ENCODE assay signal across 9 cellular contexts in genomic region chr6:82251942-82252341, GRCh38. TPM values are rescaled to one million over a fixed set of nuclear protein-coding genes. Genes with fewer than 3 reads are reported as not detected.
DNase-seq lines count a peak whose midpoint lies in the region; ATAC-seq and TF ChIP-seq lines count a peak whose summit lies in the region.
"Had no signal": no experiment of that assay in that cellular context is flagged by ENCODE, and none has a peak within 500 bp of the region (broad histone marks: within the 10 kb centered on the region; RNA-seq: fewer than 3 reads in every experiment).

No MANE protein-coding gene starts in this region.

- peaks cover 7% of the 10 kb centered on the region for H3K23me2 ChIP-seq in H9 (ENCODE audit: insufficient read length, low read depth, low read length, poor library complexity, severe bottlenecking)

- H3K4me2 ChIP-seq in H9 (ENCODE audit: insufficient read depth, insufficient read length, low read length), result no peak overlapping the region

- H3K9ac ChIP-seq in H9 (ENCODE audit: extremely low read depth, insufficient read length, low read length), result no peak overlapping the region

- H3K27ac Mint-ChIP-seq in H9 (no peak overlapping the region), type B pancreatic cell (no peak overlapping the region)
- H3K27ac Mint-ChIP-seq: dendritic cell treated with granulocyte-macrophage colony-stimulating factor and Interleukin-4, amounts not matched to agents 40 ng/mL and 50 ng/mL, for 4 days had no signal

- intact Hi-C loops in posterior vena cava (cut with DNase I), result loop anchor here (5.0 to 10.0 kb wide), 2 partner anchors 803 to 805 kb away; no protein-coding TSS in a partner anchor

- ATAC-seq in HG02588 (IDR thresholded peaks at IDR 0.05; ENCODE audit: unreplicated experiment), result no peak

- no peak overlapping the region for H2BK15ac ChIP-seq in H9 (ENCODE audit: low read depth, low read length)

- H3K9me3 Mint-ChIP-seq in H9, result no peaks in the 10 kb centered on the region
- H3K9me3 Mint-ChIP-seq in type B pancreatic cell, result no peaks in the 10 kb centered on the region
- H3K9me3 Mint-ChIP-seq: dendritic cell treated with granulocyte-macrophage colony-stimulating factor and Interleukin-4, amounts not matched to agents 40 ng/mL and 50 ng/mL, for 4 days had no signal

- no peak overlapping the region for H2BK12ac ChIP-seq in H9 (ENCODE audit: insufficient read length, low read depth, low read length)

- H3K36me3 ChIP-seq in MG63, result no peaks in the 10 kb centered on the region

- peaks cover 4% of the 10 kb centered on the region; the same call in 1 of the 2 replicates for H3K4me1 ChIP-seq in H9 (ENCODE audit: insufficient read depth, low read length)

- H3K36me3 Mint-ChIP-seq in H9 (ENCODE audit: insufficient read depth in 1 of 3, low read depth in 3 of 3) (no peaks in the 10 kb centered on the region), type B pancreatic cell (peaks cover 2% of the 10 kb centered on the region)

- no peak overlapping the region for H3K18ac ChIP-seq in H9 (ENCODE audit: insufficient read length, low read depth, low read length)

- H2BK5ac ChIP-seq in H9 (ENCODE audit: insufficient read length, low read length), result no peak overlapping the region

- no peak overlapping the region for H3K56ac ChIP-seq in H9 (ENCODE audit: insufficient read length, low read depth, low read length)

- no peak overlapping the region for H3K23ac ChIP-seq in H9 (ENCODE audit: insufficient read length, low read depth, low read length)

- H2BK120ac ChIP-seq in H9 (ENCODE audit: low read depth, low read length, poor library complexity, severe bottlenecking), result no peak overlapping the region

- H4K20me1 ChIP-seq in H9 (ENCODE audit: control insufficient read depth, insufficient read depth, insufficient read length), result no peaks in the 10 kb centered on the region

- no peak overlapping the region for H3K14ac ChIP-seq in H9 (ENCODE audit: insufficient read depth, low read length)

- no peak overlapping the region for H3T11ph ChIP-seq in H9 (ENCODE audit: low read length)

- no peak overlapping the region for H3K4ac ChIP-seq in H9 (ENCODE audit: low read depth, low read length)

- H3K27me3 ChIP-seq in H9 (ENCODE audit: insufficient read depth, low read length) (no peaks in the 10 kb centered on the region), MG63 (no peaks in the 10 kb centered on the region)

- H3K79me1 ChIP-seq in H9 (ENCODE audit: insufficient read depth, low read depth, low read length, poor library complexity, severe bottlenecking), result no peaks in the 10 kb centered on the region

- no peak overlapping the region for H4K91ac ChIP-seq in H9 (ENCODE audit: insufficient read length, low read depth, low read length)

- no peak overlapping the region for H4K8ac ChIP-seq in H9 (replicated peaks; ENCODE audit: insufficient read length, low read depth, low read length)

- H2AFZ ChIP-seq in H9 (ENCODE audit: low read length), result no peak overlapping the region

- H3K9me3 ChIP-seq in H9 (ENCODE audit: control insufficient read depth, low read depth, low read length), result no peaks in the 10 kb centered on the region
- H3K9me3 ChIP-seq in MG63, result no peaks in the 10 kb centered on the region

- TF ChIP-seq CTCF in H9 (conservative IDR thresholded peaks at IDR 0.05) (peak; percentile 75), fibroblast of pulmonary artery (IDR thresholded peaks at IDR 0.05; ENCODE audit: low read length, missing control alignments) (peak; percentile 55), type B pancreatic cell (conservative IDR thresholded peaks at IDR 0.05) (peak; percentile 77)

- H3K27ac ChIP-seq in H9 (ENCODE audit: insufficient read length, low read depth, low read length), result no peak overlapping the region

- H3K4me3 ChIP-seq in fibroblast of pulmonary artery (replicated peaks; ENCODE audit: low read depth, low read length) (no peak overlapping the region), MG63 (no peak overlapping the region)

- no peak overlapping the region for H2AK5ac ChIP-seq in H9 (ENCODE audit: insufficient read length, low read length)

- H3K4me1 Mint-ChIP-seq in H9 (peaks cover 19 to 22% of the 10 kb centered on the region in 2 experiments), type B pancreatic cell (ENCODE audit: unreplicated experiment) (peaks cover 8% of the 10 kb centered on the region)

- H3K27me3 Mint-ChIP-seq in H9 (ENCODE audit: low read depth) (no peaks in the 10 kb centered on the region), type B pancreatic cell (no peaks in the 10 kb centered on the region)
- H3K27me3 Mint-ChIP-seq: dendritic cell treated with granulocyte-macrophage colony-stimulating factor and Interleukin-4, amounts not matched to agents 40 ng/mL and 50 ng/mL, for 4 days had no signal

- no peak overlapping the region for H2BK20ac ChIP-seq in H9 (ENCODE audit: low read depth, low read length, poor library complexity, severe bottlenecking)

- no peak overlapping the region for H4K5ac ChIP-seq in H9 (ENCODE audit: insufficient read length, low read depth, low read length)

- H3K4me3 Mint-ChIP-seq in H9 (no peak overlapping the region), type B pancreatic cell (no peak overlapping the region)
- H3K4me3 Mint-ChIP-seq: dendritic cell treated with granulocyte-macrophage colony-stimulating factor and Interleukin-4, amounts not matched to agents 40 ng/mL and 50 ng/mL, for 4 days had no signal

- DNase-seq in Ammon's horn (ENCODE audit: low spot score) (peak; percentile 24), H9 (no peak), RKO (ENCODE audit: low spot score) (peak; percentile 56), fibroblast of pulmonary artery (ENCODE audit: low read depth) (peak; percentile 71), type B pancreatic cell (ENCODE audit: extremely low spot score, unreplicated experiment) (no peak), posterior vena cava (ENCODE audit: low spot score) (no peak), MG63 (no peak)

- H3K79me2 ChIP-seq in H9 (ENCODE audit: insufficient read depth, low read length), result no peaks in the 10 kb centered on the region

RNA-seq across cellular contexts. Expression of gene IBTK, which starts 4.4 kb away (rescaled TPM):
- total RNA-seq in H9 (2021), result 17.1 and 17.8 TPM in 2 replicates
- total RNA-seq in type B pancreatic cell (ENCODE audit: low replicate concordance), result 30.6 and 43.1 TPM in 2 replicates
- 10 to 100 TPM; 32.2 to 35.6 TPM for total RNA-seq in posterior vena cava
- total RNA-seq in MG63 (2014; rRNA removed; shearing (Covaris generic); ENCODE audit: low replicate concordance), result 28.8 and 44.3 TPM in 2 replicates

Comparison
In these comparisons a context has a peak if more than half of its experiments do, and no peak if none do; other contexts are left out.
1. DNase-seq: peak in Ammon's horn (single experiment), RKO (single experiment) and fibroblast of pulmonary artery (single experiment); none in H9 (single experiment), type B pancreatic cell (single experiment), posterior vena cava (single experiment) and MG63 (single experiment).
2. Peak in every context shown above with its lines, with median percentiles within 50 percentile points of each other: CTCF ChIP-seq.